20 cellular contexts compared by ENCODE assay signal in genomic region chr1:201487742-201488141, GRCh38. TPM values are rescaled to one million over a fixed set of nuclear protein-coding genes. Genes with fewer than 3 reads are reported as not detected.
DNase-seq lines count a peak whose midpoint lies in the region; ATAC-seq and TF ChIP-seq lines count a peak whose summit lies in the region.
"Had no signal": no experiment of that assay in that cellular context is flagged by ENCODE, and none has a peak within 500 bp of the region (broad histone marks: within the 10 kb centered on the region; RNA-seq: fewer than 3 reads in every experiment).

No MANE protein-coding gene starts in this region.

- H3K4me3 ChIP-seq in AG10803 (ENCODE audit: low read length) (no peak overlapping the region), WERI-Rb-1 (ENCODE audit: low read depth, low read length) (no peak overlapping the region), gastroesophageal sphincter (no peak overlapping the region), thoracic aorta (no peak overlapping the region), gastrocnemius medialis (no peak overlapping the region)
- H3K4me3 ChIP-seq: heart right ventricle, Peyer's patch, testis had no signal

- TF ChIP-seq POLR2A in gastroesophageal sphincter (IDR thresholded peaks at IDR 0.05) = no peak
- TF ChIP-seq POLR2A in gastrocnemius medialis (IDR thresholded peaks at IDR 0.05) = no peak

- H3K4me1 ChIP-seq in gastroesophageal sphincter = peaks cover 33 to 97% (median 50%) of the 10 kb centered on the region in 3 donors
- peaks cover 33 to 78% of the 10 kb centered on the region in 2 donors for H3K4me1 ChIP-seq in thoracic aorta (ENCODE audit: control insufficient read depth in 1 of 2, low read depth in 2 of 2)
- peaks cover 23 to 29% of the 10 kb centered on the region in 2 donors for H3K4me1 ChIP-seq in gastrocnemius medialis

- no peak for TF ChIP-seq EP300 in gastroesophageal sphincter (IDR thresholded peaks at IDR 0.05)

- H3K27ac ChIP-seq in WERI-Rb-1 = no peak overlapping the region
- H3K27ac ChIP-seq in gastroesophageal sphincter = peak overlapping the region; percentile 80 to 97 (median 97)
- H3K27ac ChIP-seq in thoracic aorta = peak overlapping the region; percentile 62 to 73
- H3K27ac ChIP-seq in gastrocnemius medialis = peak overlapping the region in 1 of 4 donors; percentile 55
- H3K27ac ChIP-seq: testis had no signal

- in situ Hi-C loops in gastrocnemius medialis (cut with MboI; ENCODE audit: low sequenced_read_pairs in 4 of 4) = no loop called here

- H3K36me3 ChIP-seq in WERI-Rb-1 (no peaks in the 10 kb centered on the region), gastroesophageal sphincter (peaks cover 3 to 93% of the 10 kb centered on the region in 2 donors), thoracic aorta (peaks cover 65% of the 10 kb centered on the region), gastrocnemius medialis (no peaks in the 10 kb centered on the region)

- TF ChIP-seq CTCF in AG10803 (conservative IDR thresholded peaks at IDR 0.05; ENCODE audit: low read length) = no peak
- no peak for TF ChIP-seq CTCF in WERI-Rb-1 (IDR thresholded peaks at IDR 0.05; ENCODE audit: low read depth, low read length)
- no peak for TF ChIP-seq CTCF in gastroesophageal sphincter (IDR thresholded peaks at IDR 0.05)
- no peak for TF ChIP-seq CTCF in thoracic aorta (IDR thresholded peaks at IDR 0.05)
- TF ChIP-seq CTCF in gastrocnemius medialis (IDR thresholded peaks at IDR 0.05 in 4 of 5, conservative IDR thresholded peaks at IDR 0.05 in 1 of 5) = no peak

- ATAC-seq in gastroesophageal sphincter (no peak), thoracic aorta (ENCODE audit: insufficient number of reproducible peaks, low FRiP score, low read depth) (no peak), HG03460 (IDR thresholded peaks at IDR 0.05; ENCODE audit: unreplicated experiment) (no peak), gastrocnemius medialis (no peak)
- no peak for ATAC-seq in activated CD4-positive, CD25-positive, alpha-beta regulatory T cell treated with anti-CD3 and anti-CD28 coated beads, Interleukin-2, amount 50 U/mL, for 24 hours
- ATAC-seq: heart right ventricle; left cardiac atrium; naive thymus-derived CD8-positive, alpha-beta T cell had no signal

- intact Hi-C loops in gastrocnemius medialis (cut with DNase I; ENCODE audit: low total_unique reads) = no loop called here

- DNase-seq in AG10803 (ENCODE audit: low read depth) (peak; percentile 61), WERI-Rb-1 (peak; percentile 60), thoracic aorta (ENCODE audit: low spot score) (no peak), gastrocnemius medialis (no peak), KG1 (lab: John Stamatoyannopoulos, UW) (no peak)
- DNase-seq: activated CD4-positive, alpha-beta T cell treated with anti-CD3 and anti-CD28 coated beads, Interleukin-2, amount 50 U/mL, for 4 hours; activated CD8-positive, alpha-beta memory T cell treated with anti-CD3 and anti-CD28 coated beads, Interleukin-2, amount 50 U/mL, for 48 hours; activated effector memory CD4-positive, alpha-beta T cell treated with Interleukin-2 at 50 U/mL for 16 hours; cortex of kidney; heart right ventricle; left cardiac atrium; naive thymus-derived CD8-positive, alpha-beta T cell; NCI-H2081; NCI-H446 treated with DMSO at 0.1 percent for 48 hours; Peyer's patch; T-helper 2 cell; testis had no signal

- H3K9me3 ChIP-seq in WERI-Rb-1 (ENCODE audit: severe bottlenecking) (peaks cover 2% of the 10 kb centered on the region), gastroesophageal sphincter (no peaks in the 10 kb centered on the region), thoracic aorta (no peaks in the 10 kb centered on the region), gastrocnemius medialis (no peaks in the 10 kb centered on the region)
- H3K9me3 ChIP-seq: heart right ventricle, Peyer's patch, testis had no signal

- 56 to 60% methylated on average over 1 to 2 of the region's 2 CpGs for WGBS in gastroesophageal sphincter (ENCODE audit: low coverage in 1 of 2), 2 donors

- H3K27me3 ChIP-seq in WERI-Rb-1 (ENCODE audit: insufficient read depth, low read depth, severe bottlenecking) (no peaks in the 10 kb centered on the region), gastroesophageal sphincter (no peaks in the 10 kb centered on the region), thoracic aorta (replicated peaks; ENCODE audit: insufficient read depth) (no peaks in the 10 kb centered on the region), gastrocnemius medialis (no peaks in the 10 kb centered on the region)
- H3K27me3 ChIP-seq: heart right ventricle, Peyer's patch, testis had no signal

RNA-seq across cellular contexts. Expression of gene PHLDA3, which starts 18.8 kb away (rescaled TPM):
- total RNA-seq in gastroesophageal sphincter (100 to 1,000 TPM in 1 of 4 donors, 10 to 100 TPM in 3; 69.2 to 153 (median 84.7) TPM), thoracic aorta (100 to 1,000 TPM in 1 of 2 donors, 10 to 100 TPM in 1; 65.7 to 134 TPM), gastrocnemius medialis (10 to 100 TPM in 3 of 4 donors, 1 to 10 TPM in 1; 7.4 to 91.8 (median 62.7) TPM)

RNA-seq across cellular contexts. Expression of gene CSRP1, which starts 19.2 kb away (rescaled TPM):
- total RNA-seq in gastroesophageal sphincter (1,000 to 10,000 TPM; 4,484 to 9,179 (median 5,319) TPM), thoracic aorta (1,000 to 10,000 TPM; 2,051 to 3,060 TPM), gastrocnemius medialis (10 to 100 TPM; 22.7 to 91.1 (median 68.9) TPM)

RNA-seq across cellular contexts. Expression of gene NAV1, which starts 51.2 kb away (rescaled TPM):
- total RNA-seq in gastroesophageal sphincter (10 to 100 TPM; 11.4 to 35.8 (median 18.0) TPM), thoracic aorta (100 to 1,000 TPM; 126 to 255 TPM), gastrocnemius medialis (1 to 10 TPM; 4.2 to 9.1 (median 7.1) TPM)

Comparison
In these comparisons a context has a peak if more than half of its experiments do, and no peak if none do; other contexts are left out.
1. DNase-seq: peak in AG10803 (single experiment) and WERI-Rb-1 (single experiment); none in thoracic aorta (single experiment), gastrocnemius medialis (0 of 2) and KG1 (single experiment).
2. RNA of gene CSRP1, which starts 19.2 kb away (total RNA-seq): 4,484 to 9,179 TPM in gastroesophageal sphincter and 2,051 to 3,060 TPM in thoracic aorta; 22.7 to 91.1 TPM in gastrocnemius medialis; every median in the first group is over 10 times any median in the second.